Comparison of ENCODE assay signal across 11 cellular contexts in genomic region chr9:99868845-99869244, GRCh38. TPM values are rescaled to one million over a fixed set of nuclear protein-coding genes. Genes with fewer than 3 reads are reported as not detected.
DNase-seq lines count a peak whose midpoint lies in the region; ATAC-seq and TF ChIP-seq lines count a peak whose summit lies in the region.
"Had no signal": no experiment of that assay in that cellular context is flagged by ENCODE, and none has a peak within 500 bp of the region (broad histone marks: within the 10 kb centered on the region; RNA-seq: fewer than 3 reads in every experiment).

No MANE protein-coding gene starts in this region.

- TF ChIP-seq CTCF in CD14-positive monocyte (IDR thresholded peaks at IDR 0.05) (no peak), transverse colon (IDR thresholded peaks at IDR 0.05) (no peak)

- intact Hi-C loops in CD14-positive monocyte (cut with micrococcal nuclease), result no loop called here
- intact Hi-C loops in transverse colon (cut with DNase I; ENCODE audit: low total_unique reads), result no loop called here

- no peaks in the 10 kb centered on the region for H3K9me3 Mint-ChIP-seq in activated T-helper 17 cell treated with anti-CD3 and anti-CD28 coated beads, Interleukin-2, amount 50 U/mL, for 72 hours
- peaks cover 0 to 3% (median 0%) of the 10 kb centered on the region in 7 donors for H3K9me3 Mint-ChIP-seq in CD14-positive monocyte
- H3K9me3 Mint-ChIP-seq: effector memory CD8-positive, alpha-beta T cell had no signal

- in situ Hi-C loops in transverse colon (cut with MboI; ENCODE audit: low pct_ligation_motif_present in 1 of 4, low pct_unique_long_range_greater_than_20kb in 1 of 4, low sequenced_read_pairs in 3 of 4), result no loop called here

- no peak overlapping the region for H3K4me3 Mint-ChIP-seq in activated T-helper 17 cell treated with anti-CD3 and anti-CD28 coated beads, Interleukin-2, amount 50 U/mL, for 72 hours
- no peak overlapping the region for H3K4me3 Mint-ChIP-seq in CD14-positive monocyte
- H3K4me3 Mint-ChIP-seq: effector memory CD8-positive, alpha-beta T cell had no signal

- H3K27me3 ChIP-seq in transverse colon, result no peaks in the 10 kb centered on the region

- no peak overlapping the region for H3K27ac Mint-ChIP-seq in activated T-helper 17 cell treated with anti-CD3 and anti-CD28 coated beads, Interleukin-2, amount 50 U/mL, for 72 hours
- H3K27ac Mint-ChIP-seq in CD14-positive monocyte, result no peak overlapping the region
- H3K27ac Mint-ChIP-seq: effector memory CD8-positive, alpha-beta T cell had no signal

- no peak for TF ChIP-seq POLR2A in transverse colon (IDR thresholded peaks at IDR 0.05)

- H3K27ac ChIP-seq in transverse colon, result no peak overlapping the region

- TF ChIP-seq EP300 in transverse colon (IDR thresholded peaks at IDR 0.05; ENCODE audit: low read depth), result no peak

- DNase-seq in retina (no peak), NCI-H82 treated with DMSO at 0.1 percent for 48 hours (lab: John Stamatoyannopoulos, UW; ENCODE audit: unreplicated experiment) (no peak), CD14-positive monocyte (ENCODE audit: low spot score) (no peak), transverse colon (no peak)
- DNase-seq: activated effector memory CD4-positive, alpha-beta T cell treated with Interleukin-2 at 50 U/mL for 16 hours; DMS153; effector memory CD8-positive, alpha-beta T cell had no signal

- WGBS in transverse colon (ENCODE audit: low coverage in 1 of 2), 2 donors, result 81 to 83% methylated on average over 2 of the region's 2 CpGs

- peaks cover 20% of the 10 kb centered on the region for H3K36me3 Mint-ChIP-seq in activated T-helper 17 cell treated with anti-CD3 and anti-CD28 coated beads, Interleukin-2, amount 50 U/mL, for 72 hours (ENCODE audit: low read depth)
- no peaks in the 10 kb centered on the region for H3K36me3 Mint-ChIP-seq in CD14-positive monocyte

- H3K9me3 ChIP-seq in transverse colon, result no peaks in the 10 kb centered on the region

- no peaks in the 10 kb centered on the region for H3K36me3 ChIP-seq in transverse colon

- H3K4me1 ChIP-seq in transverse colon, result no peaks in the 10 kb centered on the region

- no peak overlapping the region for H3K4me3 ChIP-seq in transverse colon

- ATAC-seq in GM18511 (IDR thresholded peaks at IDR 0.05; ENCODE audit: unreplicated experiment) (peak; percentile 77), GM21360 (IDR thresholded peaks at IDR 0.05; ENCODE audit: unreplicated experiment) (peak; percentile 88), HG03108 (IDR thresholded peaks at IDR 0.05; ENCODE audit: unreplicated experiment) (peak; percentile 81)
- ATAC-seq in activated T-helper 17 cell treated with anti-CD3 and anti-CD28 coated beads, Interleukin-2, amount 50 U/mL, for 72 hours (replicated peaks), result peak; percentile 20
- ATAC-seq: effector memory CD8-positive, alpha-beta T cell had no signal

- H3K27me3 Mint-ChIP-seq in activated T-helper 17 cell treated with anti-CD3 and anti-CD28 coated beads, Interleukin-2, amount 50 U/mL, for 72 hours, result peaks cover 3% of the 10 kb centered on the region
- H3K27me3 Mint-ChIP-seq in CD14-positive monocyte (ENCODE audit: low read depth in 3 of 3), result peaks cover 0 to 2% (median 1%) of the 10 kb centered on the region in 3 donors
- H3K27me3 Mint-ChIP-seq: effector memory CD8-positive, alpha-beta T cell had no signal

- H3K4me1 Mint-ChIP-seq in activated T-helper 17 cell treated with anti-CD3 and anti-CD28 coated beads, Interleukin-2, amount 50 U/mL, for 72 hours, result peaks cover 21% of the 10 kb centered on the region
- H3K4me1 Mint-ChIP-seq in CD14-positive monocyte, result peaks cover 2% of the 10 kb centered on the region

RNA-seq across cellular contexts. Expression of gene STX17, which starts 37.6 kb away (rescaled TPM):
- 10 to 100 TPM; 20.1 to 26.4 TPM for total RNA-seq in activated T-helper 17 cell treated with anti-CD3 and anti-CD28 coated beads, Interleukin-2, amount 50 U/mL, for 72 hours
- 10 to 100 TPM; 10.3 to 16.8 TPM for polyA plus RNA-seq in CD14-positive monocyte
- total RNA-seq in transverse colon, result 100 to 1,000 TPM in 1 of 4 donors, 10 to 100 TPM in 2, 1 to 10 TPM in 1; 6.7 to 363 (median 37.1) TPM

RNA-seq across cellular contexts. Expression of gene NR4A3, which starts 47.2 kb away (rescaled TPM):
- total RNA-seq in activated T-helper 17 cell treated with anti-CD3 and anti-CD28 coated beads, Interleukin-2, amount 50 U/mL, for 72 hours, result 10 to 100 TPM in 1 of 2 donors, 1 to 10 TPM in 1; 4.8 to 42.0 TPM
- polyA plus RNA-seq in CD14-positive monocyte, result under 1 TPM; 0.88 to 0.92 TPM
- total RNA-seq in transverse colon, result 1 to 10 TPM in 2 of 4 donors, under 1 TPM in 2; 0.48 to 3.4 (median 1.3) TPM

Comparison
In these comparisons a context has a peak if more than half of its experiments do, and no peak if none do; other contexts are left out.
1. ATAC-seq: peak in every context shown above with its lines; median percentile 88 in GM21360; 81 in HG03108; 77 in GM18511; 20 in activated T-helper 17 cell treated with anti-CD3 and anti-CD28 coated beads, Interleukin-2, amount 50 U/mL, for 72 hours.